In the genomic region with DNA sequence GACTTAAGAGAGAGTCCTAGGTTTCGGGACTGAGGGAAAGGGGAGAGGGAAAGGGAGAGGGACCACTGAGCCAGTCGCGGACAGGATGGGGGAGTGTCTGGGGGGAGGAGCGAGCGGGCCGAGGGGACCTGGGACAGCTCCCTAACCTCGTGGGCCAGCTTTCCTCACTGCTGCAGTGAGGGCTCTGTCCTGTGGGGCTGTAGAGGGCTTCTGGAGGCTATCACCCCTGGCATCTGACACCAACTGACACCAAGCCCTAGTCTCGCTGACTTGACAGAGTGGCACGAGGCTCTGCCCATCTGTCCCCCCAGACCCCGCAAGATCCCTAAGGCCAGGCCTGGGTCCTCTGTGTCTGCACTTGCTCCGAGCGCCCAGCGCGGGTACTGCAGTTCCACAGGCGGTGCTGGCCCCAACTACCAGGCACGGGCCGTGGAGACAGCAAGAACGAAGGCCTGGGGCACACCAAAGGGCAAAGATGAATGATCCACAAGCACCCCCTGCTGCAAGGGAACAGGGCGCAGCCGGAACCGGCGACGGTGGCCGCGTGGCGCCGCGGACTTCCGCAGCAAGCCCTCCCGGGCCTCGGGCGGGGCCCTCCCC, we compare ENCODE assay signal across 8 cellular contexts. TPM values are rescaled to one million over a fixed set of nuclear protein-coding genes. Genes with fewer than 3 reads are reported as not detected.
DNase-seq lines count a peak whose midpoint lies in the region; ATAC-seq and TF ChIP-seq lines count a peak whose summit lies in the region.

No MANE protein-coding gene starts in this region.

- H3K27ac ChIP-seq in adrenal gland = peak overlapping the region in 1 of 5 donors; percentile 78

- peak overlapping the region in 2 of 4 donors; percentile 10 to 70 for H3K4me3 ChIP-seq in adrenal gland
- H3K4me3 ChIP-seq in iPS-18c (ENCODE audit: insufficient read depth, low read depth, low read length) = peak overlapping the region; percentile 64

- H3K27me3 ChIP-seq in adrenal gland = no peaks in the 10 kb centered on the region

- H3K36me3 ChIP-seq in adrenal gland (replicated peaks in 1 of 2) = no peaks in the 10 kb centered on the region

- H3K4me1 ChIP-seq in adrenal gland (replicated peaks in 1 of 2) = no peaks in the 10 kb centered on the region

- no peak for TF ChIP-seq POLR2A in adrenal gland (IDR thresholded peaks at IDR 0.05)

- ATAC-seq in HG02571 (IDR thresholded peaks at IDR 0.05; ENCODE audit: unreplicated experiment) = peak; percentile 30

- intact Hi-C loops in adrenal gland (cut with DNase I) = no loop called here

- peak in 4 of 6 experiments; percentile 11 to 48 (median 22) for TF ChIP-seq CTCF in adrenal gland (IDR thresholded peaks at IDR 0.05)

- 1 to 21% (median 8%) methylated on average over 5 to 32 of the region's 32 CpGs for WGBS in adrenal gland, 4 donors

- H3K9me3 ChIP-seq in adrenal gland (replicated peaks in 1 of 3) = no peaks in the 10 kb centered on the region
- peaks cover 13% of the 10 kb centered on the region for H3K9me3 ChIP-seq in iPS-18c (ENCODE audit: control insufficient read depth, insufficient read depth, low read length)

- peak; percentile 58 for DNase-seq in activated CD8-positive, alpha-beta memory T cell treated with anti-CD3 and anti-CD28 coated beads, Interleukin-2, amount 50 U/mL, for 48 hours
- DNase-seq in activated CD8-positive, alpha-beta memory T cell treated with anti-CD3 and anti-CD28 coated beads, Interleukin-2, amount 50 U/mL, for 4 hours = no peak
- peak; percentile 51 for DNase-seq in NAMALWA (ENCODE audit: low spot score)
- peak in 4 of 7 donors; percentile 26 to 57 (median 41) for DNase-seq in adrenal gland
- DNase-seq in stimulated activated CD4-positive, alpha-beta T cell treated with anti-CD3 and anti-CD28 coated beads, Interleukin-12 subunit alpha, Interleukin-12 subunit beta, amount 100 ng/mL, for 48 hours (ENCODE audit: low read depth in 2 of 3, low spot score in 1 of 3) = peak in 2 of 3 donors; percentile 4 to 10
- no peak for DNase-seq in NCI-H2081 (lab: John Stamatoyannopoulos, UW)

RNA-seq across cellular contexts. Expression of gene HAUS7, which starts 0.5 kb away (rescaled TPM):
- total RNA-seq in adrenal gland = 10 to 100 TPM; 13.0 to 46.3 (median 17.4) TPM
- polyA plus RNA-seq in adrenal gland = 100 to 1,000 TPM in 1 of 3 donors, 10 to 100 TPM in 1, 1 to 10 TPM in 1; 7.3 to 111 (median 59.1) TPM

RNA-seq across cellular contexts. Expression of gene TREX2, which starts 24.1 kb away (rescaled TPM):
- 1 to 10 TPM in 3 of 8 donors, under 1 TPM in 4, not detected in 1; 0.28 to 4.3 (median 0.65) TPM for total RNA-seq in adrenal gland
- polyA plus RNA-seq in adrenal gland = 1 to 10 TPM in 2 of 3 donors, not detected in 1; 1.7 to 1.8 TPM

RNA-seq across cellular contexts. Expression of gene BGN, which starts 24.9 kb away (rescaled TPM):
- 100 to 1,000 TPM in 7 of 8 donors, 10 to 100 TPM in 1; 98.2 to 338 (median 275) TPM for total RNA-seq in adrenal gland
- polyA plus RNA-seq in adrenal gland = 100 to 1,000 TPM; 176 to 598 (median 240) TPM

RNA-seq across cellular contexts. Expression of gene ATP2B3, which starts 47.5 kb away (rescaled TPM):
- 10 to 100 TPM; 11.5 to 46.4 (median 20.6) TPM for total RNA-seq in adrenal gland
- 10 to 100 TPM in 2 of 3 donors, 1 to 10 TPM in 1; 9.8 to 15.3 (median 13.6) TPM for polyA plus RNA-seq in adrenal gland

RNA-seq across cellular contexts. Expression of gene ZFP92, which starts 58.6 kb away (rescaled TPM):
- total RNA-seq in adrenal gland = 1 to 10 TPM; 2.6 to 7.5 (median 4.3) TPM
- 1 to 10 TPM in 1 of 3 donors, under 1 TPM in 2; 0.71 to 4.2 (median 0.97) TPM for polyA plus RNA-seq in adrenal gland

Comparison
In these comparisons a context has a peak if more than half of its experiments do, and no peak if none do; other contexts are left out.
1. DNase-seq: peak in activated CD8-positive, alpha-beta memory T cell treated with anti-CD3 and anti-CD28 coated beads, Interleukin-2, amount 50 U/mL, for 48 hours (single experiment), NAMALWA (single experiment), adrenal gland (4 of 7) and stimulated activated CD4-positive, alpha-beta T cell treated with anti-CD3 and anti-CD28 coated beads, Interleukin-12 subunit alpha, Interleukin-12 subunit beta, amount 100 ng/mL, for 48 hours (2 of 3); none in activated CD8-positive, alpha-beta memory T cell treated with anti-CD3 and anti-CD28 coated beads, Interleukin-2, amount 50 U/mL, for 4 hours (single experiment) and NCI-H2081 (0 of 2).